1 cellular context compared by ENCODE assay signal in genomic region chr16:1826691-1827573, GRCh38.
TF ChIP-seq lines count a peak whose summit lies in the region.

TSS of gene FAHD1 (plus strand) at chr16:1827206. CDS start at chr16:1827239, 33 bp downstream.
TSS of gene HAGH (minus strand) at chr16:1826825. CDS start at chr16:1826787, 38 bp downstream.

TF ChIP-seq in HCT116, 20 proteins besides CTCF, POLR2A, EP300 and RAD21 (continued from another document):
- TF ChIP-seq POLR2AphosphoS5 (IDR thresholded peaks at IDR 0.05; ENCODE audit: low read depth, low read length) (peak; percentile 61), SIN3A (IDR thresholded peaks at IDR 0.05; ENCODE audit: low read depth) (peak; percentile 99), FOSL1 (IDR thresholded peaks at IDR 0.05; ENCODE audit: low read depth) (no peak), CEBPB (IDR thresholded peaks at IDR 0.05; ENCODE audit: low read depth) (no peak), JUND (IDR thresholded peaks at IDR 0.05) (no peak; the same call in 1 of the 2 replicates), TCF7L2 (IDR thresholded peaks at IDR 0.05; ENCODE audit: borderline replicate concordance, extremely low read depth, insufficient read depth, insufficient read length) (peak; percentile 34)
TF ChIP-seq in HCT116: peak in this region for 10.
